Comparison of ENCODE assay signal across 11 cellular contexts in the genomic region with DNA sequence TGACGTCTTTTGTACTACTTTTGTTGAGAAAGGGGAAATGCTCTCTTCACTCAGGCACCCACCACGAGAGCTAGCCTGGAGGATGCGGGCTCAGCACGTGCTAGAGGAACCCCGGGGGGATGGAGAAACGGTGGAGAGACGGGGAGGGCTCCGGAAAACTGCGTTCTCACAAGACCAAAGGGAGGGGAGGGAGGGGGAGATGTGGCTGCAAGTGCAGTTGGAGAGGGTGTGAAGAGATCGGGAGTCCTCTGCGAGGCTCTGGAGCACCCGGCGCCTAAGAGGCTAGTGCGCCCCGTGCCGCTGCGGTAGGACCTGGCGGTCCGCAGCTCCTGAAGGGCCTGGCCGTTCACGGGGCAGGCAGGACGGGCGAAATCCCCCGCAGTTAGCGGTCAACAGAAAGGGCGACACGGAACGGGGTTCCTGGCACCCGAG. TPM values are rescaled to one million over a fixed set of nuclear protein-coding genes. Genes with fewer than 3 reads are reported as not detected.
A peak's percentile ranks its signal among the peaks of the same experiment; 100 is the strongest.
DNase-seq lines count a peak whose midpoint lies in the region; ATAC-seq and TF ChIP-seq lines count a peak whose summit lies in the region.
"Had no signal": no experiment of that assay in that cellular context is flagged by ENCODE, and none has a peak within 500 bp of the region (broad histone marks: within the 10 kb centered on the region; RNA-seq: fewer than 3 reads in every experiment).

No MANE protein-coding gene starts in this region.

- in situ Hi-C loops in transverse colon (cut with MboI; ENCODE audit: low pct_ligation_motif_present in 1 of 4, low pct_unique_long_range_greater_than_20kb in 1 of 4, low sequenced_read_pairs in 3 of 4): loop anchor here (10.0 to 25.0 kb wide), 5 partner anchors 189 to 759 kb away; a partner anchor contains a TSS

- H3K9me3 Mint-ChIP-seq in MCF 10A (ENCODE audit: unreplicated experiment): no peaks in the 10 kb centered on the region
- no peaks in the 10 kb centered on the region for H3K9me3 Mint-ChIP-seq in central memory CD8-positive, alpha-beta T cell

- H3K36me3 Mint-ChIP-seq in MCF 10A (ENCODE audit: insufficient read depth, unreplicated experiment): no peaks in the 10 kb centered on the region
- no peaks in the 10 kb centered on the region for H3K36me3 Mint-ChIP-seq in central memory CD8-positive, alpha-beta T cell (ENCODE audit: insufficient read depth)

- no peak for TF ChIP-seq EP300 in transverse colon (IDR thresholded peaks at IDR 0.05; ENCODE audit: low read depth)

- no TSS peak for BruUV-seq in MCF 10A (replicated peaks; lab: Mats Ljungman, UMichigan)

- CTCF ChIA-PET in MCF 10A (lab: Yijun Ruan, JAX): interaction anchor here (1.2 to 2.5 kb wide), 2 partner anchors 530 to 532 kb away, joined by 3 to 5 read pairs; no protein-coding TSS in a partner anchor

- H3K4me1 ChIP-seq in breast epithelium (no peaks in the 10 kb centered on the region), lower lobe of right lung (peaks cover 8% of the 10 kb centered on the region), transverse colon (peaks cover 0 to 16% (median 10%) of the 10 kb centered on the region in 4 donors), prostate gland (replicated peaks) (no peaks in the 10 kb centered on the region)
- H3K4me1 ChIP-seq: BE2C, parathyroid adenoma had no signal

- H3K9me3 ChIP-seq in breast epithelium: no peaks in the 10 kb centered on the region
- no peaks in the 10 kb centered on the region for H3K9me3 ChIP-seq in lower lobe of right lung
- H3K9me3 ChIP-seq in transverse colon: no peaks in the 10 kb centered on the region
- H3K9me3 ChIP-seq in prostate gland: no peaks in the 10 kb centered on the region
- H3K9me3 ChIP-seq: BE2C had no signal

- H3K4me3 ChIP-seq in breast epithelium (peak overlapping the region; percentile 9 to 48 (median 18)), lower lobe of right lung (peak overlapping the region; percentile 32), transverse colon (peak overlapping the region in 1 of 4 donors; percentile 18), prostate gland (no peak overlapping the region)

- H3K27ac ChIP-seq in breast epithelium (no peak overlapping the region), lower lobe of right lung (no peak overlapping the region), transverse colon (no peak overlapping the region), prostate gland (no peak overlapping the region)
- H3K27ac ChIP-seq: parathyroid adenoma had no signal

- no peak overlapping the region for H3K4me3 Mint-ChIP-seq in MCF 10A (ENCODE audit: unreplicated experiment)
- peak overlapping the region; percentile 21 for H3K4me3 Mint-ChIP-seq in central memory CD8-positive, alpha-beta T cell

- H3K27ac Mint-ChIP-seq in MCF 10A (ENCODE audit: low read depth, unreplicated experiment): no peak overlapping the region
- no peak overlapping the region for H3K27ac Mint-ChIP-seq in central memory CD8-positive, alpha-beta T cell (ENCODE audit: low read depth)

- TF ChIP-seq POLR2A in breast epithelium (IDR thresholded peaks at IDR 0.05) (no peak), transverse colon (IDR thresholded peaks at IDR 0.05) (no peak), prostate gland (IDR thresholded peaks at IDR 0.05) (no peak)

- POLR2A ChIA-PET in MCF 10A (lab: Yijun Ruan, JAX): interaction anchor here (0.9 kb wide), 1 partner anchor 513 kb away, joined by 3 read pairs; a partner anchor contains a TSS

- WGBS in transverse colon (ENCODE audit: low coverage in 1 of 2), 2 donors: 50 to 51% methylated on average over 4 to 29 of the region's 29 CpGs
- 16% methylated on average over 29 of the region's 29 CpGs for WGBS in prostate gland

- H3K36me3 ChIP-seq in breast epithelium (no peaks in the 10 kb centered on the region), lower lobe of right lung (no peaks in the 10 kb centered on the region), transverse colon (no peaks in the 10 kb centered on the region), prostate gland (no peaks in the 10 kb centered on the region)
- H3K36me3 ChIP-seq: BE2C had no signal

- H3K27me3 Mint-ChIP-seq in MCF 10A (ENCODE audit: insufficient read depth, unreplicated experiment): peaks cover 13% of the 10 kb centered on the region
- peaks cover 68% of the 10 kb centered on the region for H3K27me3 Mint-ChIP-seq in central memory CD8-positive, alpha-beta T cell

- intact Hi-C loops in breast epithelium (cut with DNase I; ENCODE audit: low total_unique reads): no loop called here
- intact Hi-C loops in MCF 10A (cut with micrococcal nuclease): no loop called here
- intact Hi-C loops in lower lobe of right lung (cut with DNase I): no loop called here
- intact Hi-C loops in transverse colon (cut with DNase I; ENCODE audit: low total_unique reads): loop anchor here (10.0 kb wide), 2 partner anchors 119 to 189 kb away; a partner anchor contains a TSS
- intact Hi-C loops in prostate gland (cut with DNase I): loop anchor here (5.0 kb wide), 1 partner anchor 351 kb away; no protein-coding TSS in a partner anchor

- TF ChIP-seq CTCF in breast epithelium (IDR thresholded peaks at IDR 0.05) (no peak), MCF 10A (IDR thresholded peaks at IDR 0.05; ENCODE audit: unreplicated experiment) (no peak), lower lobe of right lung (IDR thresholded peaks at IDR 0.05) (no peak), transverse colon (IDR thresholded peaks at IDR 0.05) (no peak), prostate gland (IDR thresholded peaks at IDR 0.05) (no peak)

- ATAC-seq in central memory CD8-positive, alpha-beta T cell (replicated peaks; ENCODE audit: extremely low read depth, poor library complexity, severe bottlenecking): no peak
- peak in 1 of 2 donors; percentile 18 for ATAC-seq in lower lobe of right lung

- no peak for DNase-seq in breast epithelium (ENCODE audit: low spot score in 2 of 2)
- DNase-seq in MCF 10A (ENCODE audit: unreplicated experiment): no peak
- no peak for DNase-seq in central memory CD8-positive, alpha-beta T cell (ENCODE audit: low spot score in 2 of 2)
- DNase-seq in lower lobe of right lung: peak; percentile 51
- peak; percentile 22 for DNase-seq in transverse colon
- DNase-seq in effector CD8-positive, alpha-beta T cell (lab: John Stamatoyannopoulos, UW): no peak
- no peak for DNase-seq in prostate gland (ENCODE audit: low spot score)
- no peak for DNase-seq in kidney glomerular epithelial cell (lab: John Stamatoyannopoulos, UW)
- DNase-seq: BE2C, substantia nigra had no signal

- H3K27me3 ChIP-seq in breast epithelium (peaks cover 0 to 7% of the 10 kb centered on the region in 2 donors), lower lobe of right lung (ENCODE audit: low read depth) (peaks cover 5% of the 10 kb centered on the region), transverse colon (peaks cover 8% of the 10 kb centered on the region), prostate gland (replicated peaks; ENCODE audit: insufficient read depth) (no peaks in the 10 kb centered on the region)

- peaks cover 13% of the 10 kb centered on the region for H3K4me1 Mint-ChIP-seq in MCF 10A (ENCODE audit: insufficient read depth, unreplicated experiment)
- peaks cover 9% of the 10 kb centered on the region for H3K4me1 Mint-ChIP-seq in central memory CD8-positive, alpha-beta T cell

RNA-seq across cellular contexts. Expression of a gene that starts 43.4 kb away (rescaled TPM):
- total RNA-seq in breast epithelium: 10 to 100 TPM; 17.1 to 24.6 (median 17.7) TPM
- 22.5 and 25.8 TPM in 2 replicates for total RNA-seq in MCF 10A (2022)
- total RNA-seq in lower lobe of right lung: 17.1 TPM
- total RNA-seq in transverse colon: 10 to 100 TPM; 11.7 to 25.2 (median 13.3) TPM
- total RNA-seq in prostate gland: 10 to 100 TPM; 13.3 to 21.0 TPM

Comparison
In these comparisons a context has a peak if more than half of its experiments do, and no peak if none do; other contexts are left out.
1. DNase-seq: peak in lower lobe of right lung (single experiment) and transverse colon (single experiment); none in breast epithelium (0 of 2), MCF 10A (single experiment), central memory CD8-positive, alpha-beta T cell (0 of 2), effector CD8-positive, alpha-beta T cell (single experiment), prostate gland (single experiment) and kidney glomerular epithelial cell (single experiment).
2. H3K4me3 ChIP-seq: peak in breast epithelium (3 of 3) and lower lobe of right lung (single experiment); none in prostate gland (0 of 2).
3. intact Hi-C loops: an anchor here in transverse colon (10.0 kb wide) and prostate gland (5.0 kb wide); none called in breast epithelium, MCF 10A and lower lobe of right lung.